Comparison of ENCODE assay signal across 15 cellular contexts in genomic region chr15:61050844-61051569, GRCh38.
DNase-seq lines count a peak whose midpoint lies in the region; ATAC-seq, FAIRE-seq and TF ChIP-seq lines count a peak whose summit lies in the region.
"Had no signal": no experiment of that assay in that cellular context is flagged by ENCODE, and none has a peak within 500 bp of the region (broad histone marks: within the 10 kb centered on the region; RNA-seq: fewer than 3 reads in every experiment).

No MANE protein-coding gene starts in this region.

- no peak for TF ChIP-seq EP300 in A549 (IDR thresholded peaks at IDR 0.05)

- POLR2A ChIA-PET in A549 (lab: Yijun Ruan, JAX) = no interaction called here

- ATAC-seq in A549 (peak; percentile 52 to 64), mucosa of descending colon (peak; percentile 11)

- TF ChIP-seq RAD21 in A549 (conservative IDR thresholded peaks at IDR 0.05 in 1 of 2, IDR thresholded peaks at IDR 0.05 in 1 of 2) = no peak

- intact Hi-C loops in mucosa of descending colon (cut with DNase I, micrococcal nuclease) = loop anchor here in 1 of 2 donors (10.0 kb wide), 1 partner anchor 466 kb away; no protein-coding TSS in a partner anchor

- FAIRE-seq in A549 (lab: Jason Lieb, UNC) (no peak), H54 (lab: Jason Lieb, UNC) (no peak)
- FAIRE-seq: pancreas had no signal

- WGBS in A549 (ENCODE audit: missing lambda C conversion rate) = 4% methylated on average over 5 of the region's 6 CpGs

- H3K36me3 ChIP-seq in mucosa of descending colon (ENCODE audit: low read depth) = no peaks in the 10 kb centered on the region
- H3K36me3 ChIP-seq: pancreas, suprapubic skin had no signal

- in situ Hi-C loops in GM13976 (cut with MboI; ENCODE audit: low sequenced_read_pairs, unreplicated experiment) = no loop called here

- DNase-seq in A549 (ENCODE audit: low read depth in 1 of 2, low spot score in 1 of 2) (no peak), H54 (ENCODE audit: insufficient read length, low spot score) (peak; percentile 14), amniotic epithelial cell (ENCODE audit: low read depth) (peak; percentile 15), mucosa of descending colon (no peak), SKM-1 treated with dmso at 0.1 percent for 144 hours (lab: John Stamatoyannopoulos, UW; ENCODE audit: unreplicated experiment) (no peak), GM13976 (ENCODE audit: low spot score) (no peak), NOMO-1 (lab: John Stamatoyannopoulos, UW; ENCODE audit: unreplicated experiment in 2 of 2) (no peak), D341Med (ENCODE audit: low spot score) (no peak)
- DNase-seq: activated CD8-positive, alpha-beta memory T cell treated with anti-CD3 and anti-CD28 coated beads for 24 hours; activated gamma-delta T cell; DMS 273 treated with DMSO at 0.1 percent for 48 hours; NCI-H187 treated with DMSO at 0.1 percent for 48 hours; stimulated activated CD4-positive, alpha-beta T cell treated with anti-CD3 and anti-CD28 coated beads, Interleukin-15, amount 100 ng/mL, for 24 hours had no signal

- H3K4me1 ChIP-seq in A549 (0 out of 3 replicates have a peak, but pooled peaks cover 4% of the 10 kb centered on the region), mucosa of descending colon (ENCODE audit: low read depth) (no peaks in the 10 kb centered on the region)
- H3K4me1 ChIP-seq: pancreas had no signal

- H3K4me3 ChIP-seq in A549 (no peak overlapping the region), mucosa of descending colon (no peak overlapping the region)
- H3K4me3 ChIP-seq: pancreas, suprapubic skin had no signal

- CTCF ChIA-PET in A549 (lab: Yijun Ruan, JAX) = interaction anchor here (0.6 to 2.4 kb wide), 9 partner anchors 8 to 783 kb away, joined by 3 to 7 read pairs (median 3); no protein-coding TSS in a partner anchor

- H3K9me3 ChIP-seq in A549 (no peaks in the 10 kb centered on the region), mucosa of descending colon (no peaks in the 10 kb centered on the region)
- H3K9me3 ChIP-seq: pancreas, suprapubic skin had no signal

- H3K4me2 ChIP-seq in A549 = no peak overlapping the region

- 0 out of 2 replicates have a peak, but pooled peaks have one; percentile 12 for TF ChIP-seq POLR2A in A549 (IDR thresholded peaks at IDR 0.05; ENCODE audit: low read length)
- TF ChIP-seq POLR2A in H54 (IDR thresholded peaks at IDR 0.05; ENCODE audit: low read depth, low read length) = no peak

- no peak overlapping the region; a peak in 1 of 6 replicates for H3K27ac ChIP-seq in A549
- H3K27ac ChIP-seq: pancreas, suprapubic skin had no signal

- TF ChIP-seq CTCF in A549 (IDR thresholded peaks at IDR 0.05) (no peak), mucosa of descending colon (IDR thresholded peaks at IDR 0.05) (no peak), GM13976 (IDR thresholded peaks at IDR 0.05; ENCODE audit: borderline replicate concordance, control extremely low read depth, extremely low read depth, insufficient read depth, missing control alignments) (no peak)

TF ChIP-seq in A549, 52 proteins besides CTCF, POLR2A, EP300 and RAD21:
- TF ChIP-seq NFE2L2 (conservative IDR thresholded peaks at IDR 0.05; ENCODE audit: low read length) (no peak), MAFK (IDR thresholded peaks at IDR 0.05; ENCODE audit: partially characterized antibody) (peak; percentile 73)
TF ChIP-seq in A549: peak in this region for 1.

Comparison
In these comparisons a context has a peak if more than half of its experiments do, and no peak if none do; other contexts are left out.
1. DNase-seq: peak in H54 (single experiment) and amniotic epithelial cell (single experiment); none in A549 (0 of 2), mucosa of descending colon (0 of 3), SKM-1 treated with dmso at 0.1 percent for 144 hours (single experiment), GM13976 (single experiment), NOMO-1 (0 of 2) and D341Med (single experiment).